In the genomic region with DNA sequence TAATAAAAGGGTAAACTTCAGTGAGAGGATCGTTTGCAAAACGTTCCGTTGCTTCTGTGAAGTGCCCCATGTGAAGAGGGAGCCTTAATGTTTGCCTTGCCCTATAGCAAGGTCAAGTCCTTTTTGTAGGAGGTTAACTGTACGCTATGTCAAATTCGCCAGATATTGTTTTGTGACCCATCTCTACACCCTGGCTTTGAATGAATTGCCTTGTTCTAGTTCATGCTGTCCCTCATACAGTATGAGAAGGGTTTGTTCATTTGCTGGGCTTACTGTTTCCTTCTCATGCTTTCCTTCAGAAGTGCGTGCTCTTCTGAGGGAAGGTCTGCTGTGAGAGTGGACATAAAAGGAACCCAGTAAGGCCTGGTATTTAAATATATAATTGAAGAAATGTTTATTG, we compare ENCODE assay signal across 9 cellular contexts. TPM values are rescaled to one million over a fixed set of nuclear protein-coding genes. Genes with fewer than 3 reads are reported as not detected.
DNase-seq lines count a peak whose midpoint lies in the region; FAIRE-seq and TF ChIP-seq lines count a peak whose summit lies in the region.
"Had no signal": no experiment of that assay in that cellular context is flagged by ENCODE, and none has a peak within 500 bp of the region (broad histone marks: within the 10 kb centered on the region; RNA-seq: fewer than 3 reads in every experiment).

No MANE protein-coding gene starts in this region.

- H3K36me3 ChIP-seq in OCI-LY3 (replicated peaks; ENCODE audit: low read depth, low read length), result no peaks in the 10 kb centered on the region
- H3K36me3 ChIP-seq in endodermal cell (ENCODE audit: control insufficient read depth, insufficient read depth, low read length), result no peaks in the 10 kb centered on the region
- peaks cover 5% of the 10 kb centered on the region for H3K36me3 ChIP-seq in neutrophil

- H3K4me2 ChIP-seq in OCI-LY3 (ENCODE audit: low read length), result peak overlapping the region; percentile 91

- H3K9ac ChIP-seq in OCI-LY3 (ENCODE audit: low read length), result peak overlapping the region; percentile 62
- no peak overlapping the region for H3K9ac ChIP-seq in endodermal cell (ENCODE audit: extremely low read depth, low read length, poor library complexity, severe bottlenecking)

- intact Hi-C loops in Calu3 (cut with micrococcal nuclease; ENCODE audit: unreplicated experiment), result loop anchor here (10.0 kb wide), 2 partner anchors 51 to 121 kb away; a partner anchor contains a TSS

- H3K27ac ChIP-seq in OCI-LY3 (ENCODE audit: low read length) (no peak overlapping the region), endodermal cell (ENCODE audit: low read depth, low read length) (no peak overlapping the region), neutrophil (peak overlapping the region; percentile 91)

- CTCF ChIA-PET in Calu3 (lab: Charles Lee), result interaction anchor here (1.4 kb wide), 1 partner anchor 52 kb away, joined by 3 read pairs; no protein-coding TSS in a partner anchor

- TF ChIP-seq CTCF in Calu3 (IDR thresholded peaks at IDR 0.05; ENCODE audit: unreplicated experiment), result no peak
- no peak for TF ChIP-seq CTCF in OCI-LY3 (IDR thresholded peaks at IDR 0.05; ENCODE audit: low read depth, low read length)
- TF ChIP-seq CTCF in endodermal cell (conservative IDR thresholded peaks at IDR 0.05), result no peak
- no peak for TF ChIP-seq CTCF in neutrophil (IDR thresholded peaks at IDR 0.05)
- no peak for TF ChIP-seq CTCF in D721Med (IDR thresholded peaks at IDR 0.05; ENCODE audit: insufficient read depth, missing control alignments)

- no TSS peak for BruUV-seq in Calu3 (replicated peaks; lab: Mats Ljungman, UMichigan)

- H3K27me3 Mint-ChIP-seq in Calu3 (ENCODE audit: unreplicated experiment) (no peaks in the 10 kb centered on the region), endodermal cell (ENCODE audit: insufficient read depth) (no peaks in the 10 kb centered on the region)

- H4K20me1 ChIP-seq in OCI-LY3 (ENCODE audit: insufficient read depth, low read length), result no peaks in the 10 kb centered on the region

- FAIRE-seq in D721Med (lab: Jason Lieb, UNC), result no peak
- FAIRE-seq: colon had no signal

- no peak overlapping the region for H2AFZ ChIP-seq in OCI-LY3 (ENCODE audit: low read depth, low read length)

- H3K9me3 ChIP-seq in OCI-LY3 (ENCODE audit: insufficient read depth, low read length) (no peaks in the 10 kb centered on the region), endodermal cell (ENCODE audit: control insufficient read depth, low read length) (no peaks in the 10 kb centered on the region), neutrophil (no peaks in the 10 kb centered on the region)

- H3K36me3 Mint-ChIP-seq in Calu3 (ENCODE audit: insufficient read depth, unreplicated experiment), result peaks cover 26% of the 10 kb centered on the region
- no peaks in the 10 kb centered on the region for H3K36me3 Mint-ChIP-seq in endodermal cell (ENCODE audit: low read depth)

- H3K79me2 ChIP-seq in OCI-LY3 (ENCODE audit: low read length), result peaks cover 27% of the 10 kb centered on the region

- DNase-seq in Calu3 (no peak), endodermal cell (no peak), germinal center (ENCODE audit: low spot score) (no peak), D721Med (ENCODE audit: insufficient read length, low spot score) (no peak), DMS153 treated with DMSO at 0.1 percent for 48 hours (lab: John Stamatoyannopoulos, UW; ENCODE audit: unreplicated experiment) (no peak)
- no peak for DNase-seq in stimulated activated CD4-positive, alpha-beta T cell treated with anti-CD3 and anti-CD28 coated beads, Interleukin-4, amount 100 ng/mL, for 1 hour

- H3K27ac Mint-ChIP-seq in Calu3 (ENCODE audit: unreplicated experiment) (no peak overlapping the region), endodermal cell (no peak overlapping the region)

- H3K4me1 Mint-ChIP-seq in Calu3 (ENCODE audit: low read depth, unreplicated experiment), result peaks cover 19% of the 10 kb centered on the region
- peaks cover 30% of the 10 kb centered on the region for H3K4me1 Mint-ChIP-seq in endodermal cell

- H3K9me3 Mint-ChIP-seq in Calu3 (ENCODE audit: low read depth, unreplicated experiment) (no peaks in the 10 kb centered on the region), endodermal cell (no peaks in the 10 kb centered on the region)

- H3K4me3 Mint-ChIP-seq in Calu3 (ENCODE audit: low read depth, unreplicated experiment) (peak overlapping the region; percentile 88), endodermal cell (peak overlapping the region; percentile 88)

- 17 to 41% methylated on average over 5 to 6 of the region's 6 CpGs for WGBS in endodermal cell (ENCODE audit: insufficient coverage in 1 of 2, insufficient read length in 1 of 2), 2 experiments

- H3K27me3 ChIP-seq in OCI-LY3 (ENCODE audit: low read depth, low read length) (no peaks in the 10 kb centered on the region), endodermal cell (ENCODE audit: control insufficient read depth, insufficient read depth, low read length, poor library complexity, severe bottlenecking) (no peaks in the 10 kb centered on the region), neutrophil (peaks cover 13% of the 10 kb centered on the region)

- H3K4me1 ChIP-seq in OCI-LY3 (ENCODE audit: low read length) (peaks cover 11% of the 10 kb centered on the region), endodermal cell (ENCODE audit: control insufficient read depth, insufficient read depth, low read length) (peaks cover 4% of the 10 kb centered on the region), neutrophil (ENCODE audit: control insufficient read depth in 1 of 2, insufficient read depth in 1 of 2, low read depth in 1 of 2, low read length in 1 of 2) (peaks cover 42 to 47% of the 10 kb centered on the region in 2 experiments)

- H3K4me3 ChIP-seq in OCI-LY3 (ENCODE audit: low read length), result peak overlapping the region; percentile 98
- peak overlapping the region; percentile 83 for H3K4me3 ChIP-seq in endodermal cell (ENCODE audit: low read length)
- H3K4me3 ChIP-seq in neutrophil (ENCODE audit: low read depth in 1 of 2, low read length in 1 of 2), result peak overlapping the region; percentile 77 to 85

RNA-seq across cellular contexts. Expression of a gene that starts 1.6 kb away (rescaled TPM):
- total RNA-seq in Calu3 (2022) (10.0 and 11.4 TPM in 2 replicates), endodermal cell (10 to 100 TPM; 19.9 to 23.3 TPM)
- polyA plus RNA-seq in endodermal cell (2013, experiment 1 of 2), result 16.3 TPM
- polyA plus RNA-seq in endodermal cell (2013, experiment 2 of 2), result 18.4 TPM

RNA-seq across cellular contexts. Expression of a gene that starts 23.1 kb away (rescaled TPM):
- 14.1 and 15.4 TPM in 2 replicates for total RNA-seq in Calu3 (2022)
- total RNA-seq in endodermal cell, result 10 to 100 TPM; 19.6 to 20.3 TPM
- polyA plus RNA-seq in endodermal cell (2013, experiment 1 of 2), result 17.6 TPM
- 21.2 TPM for polyA plus RNA-seq in endodermal cell (2013, experiment 2 of 2)
